Comparison of ENCODE assay signal across 20 cellular contexts in genomic region chr2:69731147-69731546, GRCh38. TPM values are rescaled to one million over a fixed set of nuclear protein-coding genes. Genes with fewer than 3 reads are reported as not detected.
DNase-seq lines count a peak whose midpoint lies in the region; ATAC-seq and TF ChIP-seq lines count a peak whose summit lies in the region.
"Had no signal": no experiment of that assay in that cellular context is flagged by ENCODE, and none has a peak within 500 bp of the region (broad histone marks: within the 10 kb centered on the region; RNA-seq: fewer than 3 reads in every experiment).

No MANE protein-coding gene starts in this region.

- no peak overlapping the region for H3K9ac ChIP-seq in endodermal cell (ENCODE audit: extremely low read depth, low read length, poor library complexity, severe bottlenecking)
- H3K9ac ChIP-seq: SK-N-SH had no signal

- TF ChIP-seq POLR2A in esophagus muscularis mucosa (IDR thresholded peaks at IDR 0.05; ENCODE audit: low read depth) = no peak

- no peak for TF ChIP-seq EP300 in esophagus muscularis mucosa (IDR thresholded peaks at IDR 0.05)

- no peaks in the 10 kb centered on the region for H3K27me3 Mint-ChIP-seq in endodermal cell (ENCODE audit: insufficient read depth)

- intact Hi-C loops in esophagus muscularis mucosa (cut with DNase I) = no loop called here

- ATAC-seq in GM19395 (IDR thresholded peaks at IDR 0.05; ENCODE audit: unreplicated experiment) (peak; percentile 33), HG03432 (IDR thresholded peaks at IDR 0.05; ENCODE audit: unreplicated experiment) (peak; percentile 23), left lobe of liver (no peak), GM21526 (IDR thresholded peaks at IDR 0.05; ENCODE audit: low FRiP score, unreplicated experiment) (no peak), GM21717 (IDR thresholded peaks at IDR 0.05; ENCODE audit: unreplicated experiment) (no peak)

- 88% methylated on average over 3 of the region's 3 CpGs for WGBS in esophagus muscularis mucosa
- 89 to 93% methylated on average over 3 of the region's 3 CpGs for WGBS in endodermal cell (ENCODE audit: insufficient coverage in 1 of 2, insufficient read length in 1 of 2), 2 experiments

- TF ChIP-seq CTCF in GM06990 (IDR thresholded peaks at IDR 0.05; ENCODE audit: insufficient read depth, low read length, poor library complexity, severe bottlenecking) (no peak), esophagus muscularis mucosa (IDR thresholded peaks at IDR 0.05) (no peak), endodermal cell (conservative IDR thresholded peaks at IDR 0.05) (no peak)

- H3K36me3 ChIP-seq in GM06990 (ENCODE audit: control insufficient read depth, insufficient read depth, low read length) (no peaks in the 10 kb centered on the region), esophagus muscularis mucosa (no peaks in the 10 kb centered on the region), endodermal cell (ENCODE audit: control insufficient read depth, insufficient read depth, low read length) (no peaks in the 10 kb centered on the region)

- H3K9me3 Mint-ChIP-seq in endodermal cell = no peaks in the 10 kb centered on the region

- H3K9me3 ChIP-seq in esophagus muscularis mucosa = no peaks in the 10 kb centered on the region
- no peaks in the 10 kb centered on the region for H3K9me3 ChIP-seq in endodermal cell (ENCODE audit: control insufficient read depth, low read length)
- H3K9me3 ChIP-seq: Caco-2, SK-N-SH had no signal

- H3K36me3 Mint-ChIP-seq in endodermal cell (ENCODE audit: low read depth) = no peaks in the 10 kb centered on the region

- no peak overlapping the region for H3K27ac ChIP-seq in esophagus muscularis mucosa (replicated peaks in 1 of 4)
- no peak overlapping the region for H3K27ac ChIP-seq in endodermal cell (ENCODE audit: low read depth, low read length)

- no peak overlapping the region for H3K4me3 ChIP-seq in GM06990 (replicated peaks; ENCODE audit: low read depth, low read length)
- no peak overlapping the region for H3K4me3 ChIP-seq in esophagus muscularis mucosa
- H3K4me3 ChIP-seq in endodermal cell (ENCODE audit: low read length) = no peak overlapping the region

- H3K27me3 ChIP-seq in GM06990 (replicated peaks; ENCODE audit: control insufficient read depth, insufficient read depth, low read length) (no peaks in the 10 kb centered on the region), esophagus muscularis mucosa (no peaks in the 10 kb centered on the region), endodermal cell (ENCODE audit: control insufficient read depth, insufficient read depth, low read length, poor library complexity, severe bottlenecking) (no peaks in the 10 kb centered on the region)

- H3K4me1 Mint-ChIP-seq in endodermal cell = peaks cover 16% of the 10 kb centered on the region

- H3K4me1 ChIP-seq in esophagus muscularis mucosa (peaks cover 0 to 4% (median 0%) of the 10 kb centered on the region in 4 donors), endodermal cell (ENCODE audit: control insufficient read depth, insufficient read depth, low read length) (no peaks in the 10 kb centered on the region)

- no peak overlapping the region for H3K4me3 Mint-ChIP-seq in endodermal cell

- DNase-seq in GM06990 (ENCODE audit: extremely low read depth, insufficient read length) = peak; percentile 18
- DNase-seq in left lobe of liver (ENCODE audit: low spot score) = peak; percentile 2
- DNase-seq in esophagus muscularis mucosa (ENCODE audit: extremely low spot score) = no peak
- no peak for DNase-seq in endodermal cell
- DNase-seq: Caco-2, DMS53, HCEC 1CT, Kasumi-1, MM.1S, NCI-H1092 treated with DMSO at 0.1 percent for 48 hours, NCI-H1694, NCI-H2227 treated with DMSO at 0.1 percent for 48 hours, NCI-H524 treated with DMSO at 0.1 percent for 48 hours, Right ventricle myocardium superior, SK-N-SH, T-helper 1 cell had no signal

- no peak overlapping the region for H3K27ac Mint-ChIP-seq in endodermal cell

RNA-seq across cellular contexts. Expression of gene ANXA4, which starts 10.8 kb away (rescaled TPM):
- 102 TPM for total RNA-seq in left lobe of liver
- total RNA-seq in esophagus muscularis mucosa = 10 to 100 TPM; 44.9 to 94.8 (median 58.5) TPM
- total RNA-seq in endodermal cell = 10 to 100 TPM; 18.0 to 21.4 TPM
- polyA plus RNA-seq in endodermal cell (2013, experiment 1 of 2) = 11.0 TPM
- polyA plus RNA-seq in endodermal cell (2013, experiment 2 of 2) = 11.1 TPM

Comparison
In these comparisons a context has a peak if more than half of its experiments do, and no peak if none do; other contexts are left out.
1. DNase-seq: peak in GM06990 (single experiment) and left lobe of liver (single experiment); none in esophagus muscularis mucosa (single experiment) and endodermal cell (single experiment).
2. ATAC-seq: peak in GM19395 (single experiment) and HG03432 (single experiment); none in left lobe of liver (single experiment), GM21526 (single experiment) and GM21717 (single experiment).